Comparison of ENCODE assay signal across 1 cellular context in genomic region chr17:5668557-5669138, GRCh38.
TF ChIP-seq lines count a peak whose summit lies in the region.

No MANE protein-coding gene starts in this region.

TF ChIP-seq in HEK293, 187 proteins besides CTCF, POLR2A, EP300 and RAD21 (continued from another document):
- TF ChIP-seq ZSCAN18 (tag by site-specific recombination; IDR thresholded peaks at IDR 0.05) (no peak), ZNF629 (tag by site-specific recombination; IDR thresholded peaks at IDR 0.05) (no peak), ZNF580 (tag by site-specific recombination; IDR thresholded peaks at IDR 0.05) (no peak), AEBP2 (tag by site-specific recombination; IDR thresholded peaks at IDR 0.05; ENCODE audit: borderline replicate concordance) (no peak), ZNF155 (tag by site-specific recombination; IDR thresholded peaks at IDR 0.05) (no peak), ZNF624 (tag by site-specific recombination; IDR thresholded peaks at IDR 0.05) (no peak), BCL11B (tag by site-specific recombination; IDR thresholded peaks at IDR 0.05; ENCODE audit: low read depth) (no peak), ZNF341 (tag by site-specific recombination; IDR thresholded peaks at IDR 0.05; ENCODE audit: low read depth) (no peak), ZNF776 (tag by site-specific recombination; IDR thresholded peaks at IDR 0.05; ENCODE audit: borderline replicate concordance) (peak; percentile 75; the same call in 1 of the 2 replicates), ZNF843 (tag by site-specific recombination; IDR thresholded peaks at IDR 0.05) (no peak), ZBTB20 (tag by site-specific recombination; IDR thresholded peaks at IDR 0.05) (peak; percentile 16; the same call in 1 of the 2 replicates), ZNF513 (tag by site-specific recombination; IDR thresholded peaks at IDR 0.05) (peak; percentile 39; the same call in 1 of the 2 replicates), ZNF585B (tag by site-specific recombination; IDR thresholded peaks at IDR 0.05) (peak; percentile 30; the same call in 1 of the 2 replicates), ZNF76 (tag by site-specific recombination; IDR thresholded peaks at IDR 0.05; ENCODE audit: borderline replicate concordance, low read depth) (no peak)
